Comparison of ENCODE assay signal across 1 cellular context in the genomic region with DNA sequence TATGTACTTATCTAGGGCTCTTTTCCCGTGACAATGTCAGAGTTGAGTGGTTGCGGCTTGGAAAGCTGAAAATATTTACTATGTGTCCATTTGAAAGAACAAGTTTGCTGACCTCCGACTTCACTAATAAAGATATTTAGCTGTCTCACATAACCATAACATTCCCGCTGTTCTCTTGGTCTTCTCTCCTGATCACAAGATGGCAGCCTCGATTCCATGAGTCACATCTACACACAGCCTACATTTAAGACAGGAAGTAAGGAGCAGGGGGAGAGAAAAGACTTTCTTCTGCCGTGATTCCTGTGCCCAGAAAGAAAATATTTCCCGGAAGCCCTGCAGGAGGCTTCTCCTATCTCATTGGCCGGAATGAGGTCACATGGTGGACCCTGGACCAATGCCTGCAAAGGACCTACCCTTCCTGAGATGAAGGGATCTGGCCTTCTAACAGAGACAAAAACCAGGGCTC.
A peak's percentile ranks its signal among the peaks of the same experiment; 100 is the strongest.
TF ChIP-seq lines count a peak whose summit lies in the region.

No MANE protein-coding gene starts in this region.

TF ChIP-seq in H1, 55 proteins besides CTCF, POLR2A, EP300 and RAD21:
- TF ChIP-seq, protein P1, sequence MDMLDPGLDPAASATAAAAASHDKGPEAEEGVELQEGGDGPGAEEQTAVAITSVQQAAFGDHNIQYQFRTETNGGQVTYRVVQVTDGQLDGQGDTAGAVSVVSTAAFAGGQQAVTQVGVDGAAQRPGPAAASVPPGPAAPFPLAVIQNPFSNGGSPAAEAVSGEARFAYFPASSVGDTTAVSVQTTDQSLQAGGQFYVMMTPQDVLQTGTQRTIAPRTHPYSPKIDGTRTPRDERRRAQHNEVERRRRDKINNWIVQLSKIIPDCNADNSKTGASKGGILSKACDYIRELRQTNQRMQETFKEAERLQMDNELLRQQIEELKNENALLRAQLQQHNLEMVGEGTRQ (IDR thresholded peaks at IDR 0.05; ENCODE audit: low read length), result peak; percentile 84
- TF ChIP-seq RFX5 (IDR thresholded peaks at IDR 0.05; ENCODE audit: borderline replicate concordance, low read depth, low read length), result no peak
- TF ChIP-seq, protein P2, sequence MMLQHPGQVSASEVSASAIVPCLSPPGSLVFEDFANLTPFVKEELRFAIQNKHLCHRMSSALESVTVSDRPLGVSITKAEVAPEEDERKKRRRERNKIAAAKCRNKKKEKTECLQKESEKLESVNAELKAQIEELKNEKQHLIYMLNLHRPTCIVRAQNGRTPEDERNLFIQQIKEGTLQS (IDR thresholded peaks at IDR 0.05; ENCODE audit: insufficient read depth, low read depth, low read length), result 0 out of 2 replicates have a peak, but pooled peaks have one; percentile 48
